16 cellular contexts compared by ENCODE assay signal in genomic region chr3:15693340-15693739, GRCh38.
DNase-seq lines count a peak whose midpoint lies in the region; FAIRE-seq and TF ChIP-seq lines count a peak whose summit lies in the region.
"Had no signal": no experiment of that assay in that cellular context is flagged by ENCODE, and none has a peak within 500 bp of the region (broad histone marks: within the 10 kb centered on the region; RNA-seq: fewer than 3 reads in every experiment).

No MANE protein-coding gene starts in this region.

- no peaks in the 10 kb centered on the region for H3K4me1 ChIP-seq in kidney (ENCODE audit: control insufficient read depth in 1 of 2, insufficient read depth in 1 of 2, low read depth in 1 of 2, low read length in 2 of 2)
- H3K4me1 ChIP-seq: suprapubic skin had no signal

- intact Hi-C loops in kidney (cut with DNase I): no loop called here

- H3K9me3 ChIP-seq in kidney (ENCODE audit: control insufficient read depth in 1 of 2, low read length in 2 of 2): no peaks in the 10 kb centered on the region
- H3K9me3 ChIP-seq: suprapubic skin had no signal

- H3K27ac ChIP-seq in kidney (ENCODE audit: low read depth in 2 of 2, low read length in 2 of 2): no peak overlapping the region
- H3K27ac ChIP-seq: suprapubic skin had no signal

- no peak overlapping the region for H3K9ac ChIP-seq in kidney (ENCODE audit: low read length in 2 of 2)

- no peaks in the 10 kb centered on the region for H3K27me3 ChIP-seq in bronchial epithelial cell (ENCODE audit: control insufficient read depth, insufficient read depth, low read length)
- H3K27me3 ChIP-seq: suprapubic skin had no signal

- H3K4me3 ChIP-seq in LNCaP clone FGC (ENCODE audit: low read depth, low read length): no peak overlapping the region
- H3K4me3 ChIP-seq in bronchial epithelial cell (ENCODE audit: low read depth, low read length): no peak overlapping the region
- H3K4me3 ChIP-seq in kidney (ENCODE audit: low read length in 2 of 2): no peak overlapping the region
- H3K4me3 ChIP-seq: suprapubic skin had no signal

- H3K36me3 ChIP-seq in bronchial epithelial cell (ENCODE audit: control insufficient read depth, insufficient read depth, low read length) (peaks cover 4% of the 10 kb centered on the region), kidney (ENCODE audit: control insufficient read depth in 1 of 2, insufficient read depth in 2 of 2, low read length in 2 of 2) (peaks cover 0 to 2% of the 10 kb centered on the region in 2 donors)

- no peak for FAIRE-seq in bronchial epithelial cell (lab: Jason Lieb, UNC)
- FAIRE-seq in kidney (lab: Jason Lieb, UNC): no peak

- DNase-seq in ELR (ENCODE audit: low read depth) (peak; percentile 41), LNCaP clone FGC (ENCODE audit: low read depth) (no peak), bronchial epithelial cell (ENCODE audit: low read depth) (peak; percentile 6), renal cortical epithelial cell (ENCODE audit: low read depth) (peak; percentile 27), NCI-H1694 (lab: John Stamatoyannopoulos, UW) (no peak), kidney (no peak)
- no peak for DNase-seq in stimulated activated CD4-positive, alpha-beta T cell treated with anti-CD3 and anti-CD28 coated beads, Interleukin-15, amount 100 ng/mL, for 24 hours
- DNase-seq: activated B cell treated with CpG ODN at 0.5 μM for 24 hours; activated naive CD8-positive, alpha-beta T cell treated with anti-CD3 and anti-CD28 coated beads, Interleukin-2, amount 50 U/mL, for 24 hours; central memory CD4-positive, alpha-beta T cell; effector CD8-positive, alpha-beta T cell; left colon; nucleus accumbens; SIG-M5; T-helper 2 cell had no signal

- TF ChIP-seq CTCF in LNCaP clone FGC (IDR thresholded peaks at IDR 0.05; ENCODE audit: control insufficient read depth, extremely low read depth, insufficient read depth): 0 out of 2 replicates have a peak, but pooled peaks have one; percentile 17
- no peak for TF ChIP-seq CTCF in bronchial epithelial cell (IDR thresholded peaks at IDR 0.05; ENCODE audit: insufficient read depth, low read length, severe bottlenecking)
- no peak for TF ChIP-seq CTCF in kidney (IDR thresholded peaks at IDR 0.05; ENCODE audit: borderline replicate concordance, extremely low read depth, insufficient read depth)

Comparison
In these comparisons a context has a peak if more than half of its experiments do, and no peak if none do; other contexts are left out.
1. DNase-seq: peak in ELR (single experiment), bronchial epithelial cell (single experiment) and renal cortical epithelial cell (single experiment); none in LNCaP clone FGC (single experiment), stimulated activated CD4-positive, alpha-beta T cell treated with anti-CD3 and anti-CD28 coated beads, Interleukin-15, amount 100 ng/mL, for 24 hours (single experiment), NCI-H1694 (single experiment) and kidney (single experiment).